In genomic region chr1:67393240-67393639, GRCh38 we compare ENCODE assay signal across 17 cellular contexts. TPM values are rescaled to one million over a fixed set of nuclear protein-coding genes. Genes with fewer than 3 reads are reported as not detected.
A peak's percentile ranks its signal among the peaks of the same experiment; 100 is the strongest.
DNase-seq lines count a peak whose midpoint lies in the region; ATAC-seq and TF ChIP-seq lines count a peak whose summit lies in the region.
"Had no signal": no experiment of that assay in that cellular context is flagged by ENCODE, and none has a peak within 500 bp of the region (broad histone marks: within the 10 kb centered on the region; RNA-seq: fewer than 3 reads in every experiment).

No MANE protein-coding gene starts in this region.

- H3K9me3 ChIP-seq in aorta (ENCODE audit: control insufficient read depth, low read length), result no peaks in the 10 kb centered on the region

- H3K27ac ChIP-seq in aorta (ENCODE audit: low read depth in 1 of 2, low read length in 2 of 2), result no peak overlapping the region
- H3K27ac ChIP-seq: PC-9, WERI-Rb-1 had no signal

- peak overlapping the region; percentile 6 for H3K4me3 Mint-ChIP-seq in natural killer cell
- H3K4me3 Mint-ChIP-seq: activated CD8-positive, alpha-beta memory T cell treated with anti-CD3 and anti-CD28 coated beads, Interleukin-2, amount 10 ng/mL, durations not matched to agents 7 days and 5 days had no signal

- in situ Hi-C loops in KBM-7 (cut with MboI; ENCODE audit: low pct_unique_long_range_greater_than_20kb, low sequenced_read_pairs), result no loop called here

- H3K36me3 ChIP-seq in aorta (ENCODE audit: control insufficient read depth in 1 of 2, insufficient read depth in 2 of 2, low read length in 1 of 2), result no peaks in the 10 kb centered on the region
- H3K36me3 ChIP-seq: WERI-Rb-1 had no signal

- intact Hi-C loops in Right ventricle myocardium inferior (cut with DNase I) (no loop called here), cardiac septum (cut with DNase I) (no loop called here), Right ventricle myocardium superior (cut with DNase I) (no loop called here), natural killer cell (cut with micrococcal nuclease) (no loop called here), aorta (cut with DNase I) (no loop called here)

- TF ChIP-seq CTCF in natural killer cell (IDR thresholded peaks at IDR 0.05), result no peak

- no peaks in the 10 kb centered on the region for H3K27me3 ChIP-seq in aorta (ENCODE audit: control insufficient read depth in 1 of 2, insufficient read depth in 2 of 2, low read length in 1 of 2)

- H3K4me1 Mint-ChIP-seq in natural killer cell, result peaks cover 13% of the 10 kb centered on the region in 2 donors
- H3K4me1 Mint-ChIP-seq: activated CD8-positive, alpha-beta memory T cell treated with anti-CD3 and anti-CD28 coated beads, Interleukin-2, amount 10 ng/mL, durations not matched to agents 7 days and 5 days had no signal

- no peak overlapping the region for H3K4me3 ChIP-seq in aorta (ENCODE audit: low read length in 2 of 2)
- H3K4me3 ChIP-seq: PC-9, skin epidermis had no signal

- H3K9me3 Mint-ChIP-seq in natural killer cell, result no peaks in the 10 kb centered on the region

- peak overlapping the region; percentile 8 to 80 for H3K27ac Mint-ChIP-seq in natural killer cell

- peak; percentile 69 for ATAC-seq in Right ventricle myocardium inferior
- peak; percentile 82 for ATAC-seq in Right ventricle myocardium superior (ENCODE audit: poor library complexity)
- ATAC-seq in natural killer cell, result peak in 2 of 3 donors; percentile 68 to 71
- peak; percentile 46 for ATAC-seq in aorta (ENCODE audit: low FRiP score)
- ATAC-seq in GM19328 (IDR thresholded peaks at IDR 0.05; ENCODE audit: unreplicated experiment), result no peak
- no peak for ATAC-seq in HG02678 (IDR thresholded peaks at IDR 0.05; ENCODE audit: unreplicated experiment)
- ATAC-seq: activated CD8-positive, alpha-beta memory T cell treated with anti-CD3 and anti-CD28 coated beads, Interleukin-2, amount 10 ng/mL, durations not matched to agents 7 days and 5 days had no signal

- 2 to 11% methylated on average over 12 of the region's 12 CpGs for WGBS in aorta, 2 donors

- H3K36me3 Mint-ChIP-seq in natural killer cell, result peaks cover 25% of the 10 kb centered on the region

- no peaks in the 10 kb centered on the region for H3K27me3 Mint-ChIP-seq in natural killer cell (ENCODE audit: low read depth in 2 of 2)
- H3K27me3 Mint-ChIP-seq: activated CD8-positive, alpha-beta memory T cell treated with anti-CD3 and anti-CD28 coated beads, Interleukin-2, amount 10 ng/mL, durations not matched to agents 7 days and 5 days had no signal

- H3K4me1 ChIP-seq in aorta (ENCODE audit: control insufficient read depth in 1 of 2, insufficient read depth in 2 of 2, low read length in 2 of 2), result no peaks in the 10 kb centered on the region

- DNase-seq in Right ventricle myocardium inferior (ENCODE audit: missing footprints), result no peak
- no peak for DNase-seq in cardiac septum (ENCODE audit: low spot score)
- peak; percentile 44 for DNase-seq in Right ventricle myocardium superior
- DNase-seq in natural killer cell, result no peak
- peak in 1 of 2 donors; percentile 78 for DNase-seq in aorta
- DNase-seq in KBM-7, result no peak
- DNase-seq: activated CD8-positive, alpha-beta memory T cell treated with anti-CD3 and anti-CD28 coated beads, Interleukin-2, amount 10 ng/mL, durations not matched to agents 7 days and 5 days; activated naive CD4-positive, alpha-beta T cell treated with anti-CD3 and anti-CD28 coated beads, Interleukin-2, amount 50 U/mL, for 16 hours; GDM1; NCI-H1105 treated with DMSO at 0.1 percent for 48 hours; NCI-H446; PC-9; stimulated activated naive CD4-positive, alpha-beta T cell treated with Interleukin-2 at 50 U/mL for 16 hours; WERI-Rb-1 had no signal

RNA-seq across cellular contexts. Expression of gene SERBP1, which starts 37.0 kb away (rescaled TPM):
- total RNA-seq in Right ventricle myocardium inferior (123 TPM), cardiac septum (146 TPM), Right ventricle myocardium superior (111 TPM), natural killer cell (100 to 1,000 TPM; 137 to 183 (median 149) TPM), aorta (100 to 1,000 TPM; 153 to 157 TPM)
- 100 to 1,000 TPM; 104 to 142 TPM for polyA plus RNA-seq in aorta

Comparison
In these comparisons a context has a peak if more than half of its experiments do, and no peak if none do; other contexts are left out.
1. ATAC-seq: peak in Right ventricle myocardium inferior (single experiment), Right ventricle myocardium superior (single experiment), natural killer cell (2 of 3) and aorta (single experiment); none in GM19328 (single experiment) and HG02678 (single experiment).